In genomic region chr12:27576667-27577347, GRCh38 we compare ENCODE assay signal across 18 cellular contexts. TPM values are rescaled to one million over a fixed set of nuclear protein-coding genes. Genes with fewer than 3 reads are reported as not detected.
DNase-seq lines count a peak whose midpoint lies in the region; ATAC-seq, FAIRE-seq and TF ChIP-seq lines count a peak whose summit lies in the region.
"Had no signal": no experiment of that assay in that cellular context is flagged by ENCODE, and none has a peak within 500 bp of the region (broad histone marks: within the 10 kb centered on the region; RNA-seq: fewer than 3 reads in every experiment).

No MANE protein-coding gene starts in this region.

- intact Hi-C loops in sciatic nerve (cut with DNase I) = no loop called here

- peak overlapping the region; percentile 37 for H3K27ac Mint-ChIP-seq in mesothelial cell of epicardium
- H3K27ac Mint-ChIP-seq: activated CD4-positive, alpha-beta T cell treated with anti-CD3 and anti-CD28 coated beads for 36 hours; activated CD8-positive, alpha-beta memory T cell treated with anti-CD3 and anti-CD28 coated beads, Interleukin-2, amount 10 ng/mL, durations not matched to agents 7 days and 5 days; CD4-positive, alpha-beta memory T cell had no signal

- no peak for TF ChIP-seq CTCF in mesothelial cell of epicardium (IDR thresholded peaks at IDR 0.05; ENCODE audit: unreplicated experiment)

- TF ChIP-seq POLR2A in GM12891 (IDR thresholded peaks at IDR 0.05; ENCODE audit: low read depth, low read length) = no peak

- H3K27me3 Mint-ChIP-seq in mesothelial cell of epicardium (ENCODE audit: low read depth) = no peaks in the 10 kb centered on the region
- H3K27me3 Mint-ChIP-seq: activated CD4-positive, alpha-beta T cell treated with anti-CD3 and anti-CD28 coated beads for 36 hours; CD4-positive, alpha-beta memory T cell had no signal

- no peaks in the 10 kb centered on the region for H3K9me3 Mint-ChIP-seq in mesothelial cell of epicardium
- H3K9me3 Mint-ChIP-seq: CD4-positive, alpha-beta memory T cell had no signal

- DNase-seq in GM12891 (ENCODE audit: insufficient read length, low spot score) = no peak
- no peak for DNase-seq in mesothelial cell of epicardium (ENCODE audit: low spot score in 2 of 2, unreplicated experiment in 2 of 2)
- no peak for DNase-seq in NCI-H128 (lab: John Stamatoyannopoulos, UW; ENCODE audit: unreplicated experiment)
- DNase-seq in stimulated activated CD4-positive, alpha-beta T cell treated with anti-CD3 and anti-CD28 coated beads, Interleukin-4, amount 100 ng/mL, for 24 hours = no peak
- no peak for DNase-seq in sciatic nerve (ENCODE audit: low spot score)
- no peak for DNase-seq in NCI-H2227 treated with DMSO at 0.1 percent for 48 hours (lab: John Stamatoyannopoulos, UW)
- DNase-seq: activated CD4-positive, alpha-beta T cell treated with anti-CD3 and anti-CD28 coated beads for 36 hours; activated CD8-positive, alpha-beta memory T cell treated with anti-CD3 and anti-CD28 coated beads, Interleukin-2, amount 10 ng/mL, durations not matched to agents 7 days and 5 days; activated effector memory CD4-positive, alpha-beta T cell treated with Interleukin-2 at 50 U/mL for 16 hours; CD4-positive, alpha-beta memory T cell; NCI-H1048; ovary; right lobe of liver; stimulated activated CD4-positive, alpha-beta T cell treated with anti-CD3 and anti-CD28 coated beads, Interleukin-2, amount 100 ng/mL, for 24 hours had no signal

- no peak overlapping the region for H3K4me3 Mint-ChIP-seq in mesothelial cell of epicardium
- H3K4me3 Mint-ChIP-seq: activated CD4-positive, alpha-beta T cell treated with anti-CD3 and anti-CD28 coated beads for 36 hours; activated CD8-positive, alpha-beta memory T cell treated with anti-CD3 and anti-CD28 coated beads, Interleukin-2, amount 10 ng/mL, durations not matched to agents 7 days and 5 days; CD4-positive, alpha-beta memory T cell had no signal

- peaks cover 17% of the 10 kb centered on the region for H3K36me3 Mint-ChIP-seq in mesothelial cell of epicardium
- H3K36me3 Mint-ChIP-seq: activated CD8-positive, alpha-beta memory T cell treated with anti-CD3 and anti-CD28 coated beads, Interleukin-2, amount 10 ng/mL, durations not matched to agents 7 days and 5 days had no signal

- H3K4me1 Mint-ChIP-seq in mesothelial cell of epicardium = peaks cover 30% of the 10 kb centered on the region
- H3K4me1 Mint-ChIP-seq: CD4-positive, alpha-beta memory T cell had no signal

- FAIRE-seq in GM12891 (lab: Jason Lieb, UNC) = peak; percentile 96

- ATAC-seq in GM21529 (IDR thresholded peaks at IDR 0.05; ENCODE audit: unreplicated experiment) (peak; percentile 57), HG03354 (IDR thresholded peaks at IDR 0.05; ENCODE audit: poor library complexity, severe bottlenecking, unreplicated experiment) (peak; percentile 51), sciatic nerve (no peak)
- ATAC-seq: activated CD4-positive, alpha-beta T cell treated with anti-CD3 and anti-CD28 coated beads for 36 hours; activated CD8-positive, alpha-beta memory T cell treated with anti-CD3 and anti-CD28 coated beads, Interleukin-2, amount 10 ng/mL, durations not matched to agents 7 days and 5 days; esophagus mucosa; Panc1; right lobe of liver had no signal

TF ChIP-seq in GM12891, 5 proteins besides CTCF, POLR2A, EP300 and RAD21:
- TF ChIP-seq POU2F2 (IDR thresholded peaks at IDR 0.05; ENCODE audit: low read depth, low read length) = no peak
- no peak for TF ChIP-seq SPI1 (IDR thresholded peaks at IDR 0.05; ENCODE audit: low read depth, low read length)
- no peak for TF ChIP-seq TAF1 (IDR thresholded peaks at IDR 0.05; ENCODE audit: low read depth, low read length)
- TF ChIP-seq PAX5 (IDR thresholded peaks at IDR 0.05; ENCODE audit: insufficient read depth, low read length, severe bottlenecking) = no peak
- TF ChIP-seq POLR2AphosphoS5 (IDR thresholded peaks at IDR 0.05; ENCODE audit: low read depth, low read length) = no peak
TF ChIP-seq in GM12891: peak in this region for 0.

RNA-seq across cellular contexts. Expression of gene PPFIBP1, which starts 52.8 kb away (rescaled TPM):
- 12.5 TPM for polyA plus RNA-seq in GM12891 (2012; ENCODE audit: low read depth, missing spikeins)
- total RNA-seq in mesothelial cell of epicardium (101 to 105 TPM (median 102 TPM) in 3 replicates), sciatic nerve (146 TPM)
